In genomic region chr3:156483961-156484787, GRCh38 we compare ENCODE assay signal across 8 cellular contexts.
A peak's percentile ranks its signal among the peaks of the same experiment; 100 is the strongest.
DNase-seq lines count a peak whose midpoint lies in the region; ATAC-seq, FAIRE-seq and TF ChIP-seq lines count a peak whose summit lies in the region.

No MANE protein-coding gene starts in this region.

- peaks cover 0 to 10% of the 10 kb centered on the region in 2 donors for H3K4me1 ChIP-seq in uterus

- peak; percentile 85 for ATAC-seq in GM21515 (IDR thresholded peaks at IDR 0.05; ENCODE audit: unreplicated experiment)
- ATAC-seq in naive thymus-derived CD8-positive, alpha-beta T cell: peak; percentile 92 to 93

- H3K9me3 ChIP-seq in uterus: no peaks in the 10 kb centered on the region

- TF ChIP-seq POLR2A in uterus (IDR thresholded peaks at IDR 0.05): no peak

- FAIRE-seq in HTR-8/SVneo (lab: Jason Lieb, UNC): peak; percentile 20

- DNase-seq in DMS 273 treated with DMSO at 0.1 percent for 48 hours (lab: John Stamatoyannopoulos, UW) (peak; percentile 88), HTR-8/SVneo (ENCODE audit: insufficient read length, low spot score) (peak; percentile 23), UCSD-AML1 (lab: John Stamatoyannopoulos, UW; ENCODE audit: unreplicated experiment) (peak; percentile 21), chondrocyte (ENCODE audit: low spot score) (no peak), uterus (peak in 1 of 2 donors; percentile 46), epidermal melanocyte (ENCODE audit: insufficient read length, low spot score) (no peak)
- peak in 8 of 10 donors; percentile 13 to 67 (median 44) for DNase-seq in naive thymus-derived CD8-positive, alpha-beta T cell

- peaks cover 34% of the 10 kb centered on the region for H3K4me1 Mint-ChIP-seq in chondrocyte (ENCODE audit: low read depth)
- H3K4me1 Mint-ChIP-seq in naive thymus-derived CD8-positive, alpha-beta T cell: peaks cover 13 to 43% (median 39%) of the 10 kb centered on the region in 4 donors

- H3K4me3 ChIP-seq in uterus: no peak overlapping the region

- intact Hi-C loops in uterus (cut with DNase I; ENCODE audit: low total_unique reads): no loop called here

- H3K27ac ChIP-seq in uterus: peak overlapping the region; percentile 63 to 67

- H3K27me3 ChIP-seq in uterus: no peaks in the 10 kb centered on the region

- H3K9me3 Mint-ChIP-seq in chondrocyte (ENCODE audit: low read depth): no peaks in the 10 kb centered on the region
- H3K9me3 Mint-ChIP-seq in naive thymus-derived CD8-positive, alpha-beta T cell: no peaks in the 10 kb centered on the region

- no peaks in the 10 kb centered on the region for H3K27me3 Mint-ChIP-seq in chondrocyte (ENCODE audit: low read depth)
- peaks cover 0 to 1% (median 0%) of the 10 kb centered on the region in 5 donors for H3K27me3 Mint-ChIP-seq in naive thymus-derived CD8-positive, alpha-beta T cell

- TF ChIP-seq CTCF in chondrocyte (IDR thresholded peaks at IDR 0.05): no peak
- no peak for TF ChIP-seq CTCF in uterus (IDR thresholded peaks at IDR 0.05)

- POLR2A ChIA-PET in naive thymus-derived CD8-positive, alpha-beta T cell (lab: Charles Lee): interaction anchor here (1.0 to 2.6 kb wide), 7 partner anchors 25 to 676 kb away, joined by 3 to 9 read pairs (median 4); partner anchors contain the start of genes CCNL1 and SSR3

- H3K27ac Mint-ChIP-seq in chondrocyte (ENCODE audit: unreplicated experiment): peak overlapping the region; percentile 74
- H3K27ac Mint-ChIP-seq in naive thymus-derived CD8-positive, alpha-beta T cell: peak overlapping the region; percentile 30 to 89 (median 80)

- H3K4me3 Mint-ChIP-seq in chondrocyte (ENCODE audit: unreplicated experiment): peak overlapping the region; percentile 35
- H3K4me3 Mint-ChIP-seq in naive thymus-derived CD8-positive, alpha-beta T cell: peak overlapping the region; percentile 35 to 84 (median 60)

- no peaks in the 10 kb centered on the region for H3K36me3 ChIP-seq in uterus

- H3K36me3 Mint-ChIP-seq in chondrocyte (ENCODE audit: low read depth): no peaks in the 10 kb centered on the region
- no peaks in the 10 kb centered on the region for H3K36me3 Mint-ChIP-seq in naive thymus-derived CD8-positive, alpha-beta T cell

Comparison
In these comparisons a context has a peak if more than half of its experiments do, and no peak if none do; other contexts are left out.
1. DNase-seq: peak in DMS 273 treated with DMSO at 0.1 percent for 48 hours (single experiment), HTR-8/SVneo (single experiment), UCSD-AML1 (single experiment) and naive thymus-derived CD8-positive, alpha-beta T cell (8 of 10); none in chondrocyte (single experiment) and epidermal melanocyte (single experiment).